25 cellular contexts compared by ENCODE assay signal in the genomic region with DNA sequence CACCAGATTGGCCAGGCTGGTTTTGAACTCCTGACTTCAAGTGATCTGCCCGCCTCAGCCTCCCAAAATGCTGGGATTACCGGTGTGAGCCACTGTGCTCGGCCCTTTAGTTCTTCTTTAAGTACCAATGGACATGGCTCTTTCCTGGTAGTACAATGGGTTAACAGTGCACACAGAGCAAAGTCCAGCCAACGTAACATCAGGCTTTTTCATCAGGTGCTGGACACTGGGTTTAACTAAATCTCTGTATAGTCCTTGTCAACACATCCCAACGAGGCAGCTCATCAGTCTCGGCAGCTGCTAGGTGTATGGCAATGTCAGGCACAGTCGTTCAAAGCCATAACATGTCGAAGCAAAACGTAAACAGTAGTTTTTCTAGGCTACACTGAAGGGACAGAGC.
"Had no signal": no experiment of that assay in that cellular context is flagged by ENCODE, and none has a peak within 500 bp of the region (broad histone marks: within the 10 kb centered on the region; RNA-seq: fewer than 3 reads in every experiment).

No MANE protein-coding gene starts in this region.

- H3K9me3 ChIP-seq: breast epithelium, left lung, neutrophil, ovary, prostate gland, suprapubic skin, transverse colon, vagina had no signal

- H3K4me3 Mint-ChIP-seq: activated naive CD8-positive, alpha-beta T cell treated with anti-CD3 and anti-CD28 coated beads for 36 hours; natural killer cell treated with Interleukin-12 subunit alpha and Interleukin-12 subunit beta and Interleukin-15 and Interleukin-18, amount 100 ng/mL, for 72 hours; stimulated activated effector memory CD8-positive, alpha-beta T cell treated with anti-CD3 and anti-CD28 coated beads, Interleukin-12 subunit alpha, Interleukin-12 subunit beta, amount 100 ng/mL, for 72 hours; stimulated activated naive CD8-positive, alpha-beta T cell treated with anti-CD3 and anti-CD28 coated beads, Interleukin-15, amount 100 ng/mL, for 72 hours had no signal

- H3K9me3 Mint-ChIP-seq: activated naive CD8-positive, alpha-beta T cell treated with anti-CD3 and anti-CD28 coated beads for 36 hours; natural killer cell treated with Interleukin-12 subunit alpha and Interleukin-12 subunit beta and Interleukin-15 and Interleukin-18, amount 100 ng/mL, for 72 hours; stimulated activated effector memory CD8-positive, alpha-beta T cell treated with anti-CD3 and anti-CD28 coated beads, Interleukin-12 subunit alpha, Interleukin-12 subunit beta, amount 100 ng/mL, for 72 hours; stimulated activated naive CD8-positive, alpha-beta T cell treated with anti-CD3 and anti-CD28 coated beads, Interleukin-15, amount 100 ng/mL, for 72 hours had no signal

- H3K27me3 ChIP-seq: neutrophil, ovary, right atrium auricular region, suprapubic skin, transverse colon, vagina had no signal

- H3K4me1 Mint-ChIP-seq: activated naive CD8-positive, alpha-beta T cell treated with anti-CD3 and anti-CD28 coated beads for 36 hours; stimulated activated effector memory CD8-positive, alpha-beta T cell treated with anti-CD3 and anti-CD28 coated beads, Interleukin-12 subunit alpha, Interleukin-12 subunit beta, amount 100 ng/mL, for 72 hours; stimulated activated naive CD8-positive, alpha-beta T cell treated with anti-CD3 and anti-CD28 coated beads, Interleukin-15, amount 100 ng/mL, for 72 hours had no signal

- H3K4me3 ChIP-seq: breast epithelium, heart left ventricle, left lung, ovary, prostate gland, right atrium auricular region, suprapubic skin, transverse colon, vagina had no signal

- H3K27ac Mint-ChIP-seq: activated naive CD8-positive, alpha-beta T cell treated with anti-CD3 and anti-CD28 coated beads for 36 hours; natural killer cell treated with Interleukin-12 subunit alpha and Interleukin-12 subunit beta and Interleukin-15 and Interleukin-18, amount 100 ng/mL, for 72 hours; stimulated activated effector memory CD8-positive, alpha-beta T cell treated with anti-CD3 and anti-CD28 coated beads, Interleukin-12 subunit alpha, Interleukin-12 subunit beta, amount 100 ng/mL, for 72 hours; stimulated activated naive CD8-positive, alpha-beta T cell treated with anti-CD3 and anti-CD28 coated beads, Interleukin-15, amount 100 ng/mL, for 72 hours had no signal

- H3K27ac ChIP-seq: breast epithelium, heart left ventricle, left lung, neutrophil, ovary, prostate gland, right atrium auricular region, suprapubic skin, vagina had no signal

- DNase-seq: activated CD4-positive, alpha-beta T cell treated with anti-CD3 and anti-CD28 coated beads for 4 hours; activated CD4-positive, alpha-beta T cell treated with anti-CD3 and anti-CD28 coated beads, Interleukin-2, amount 50 U/mL, for 48 hours; activated CD4-positive, CD25-positive, alpha-beta regulatory T cell; activated CD8-positive, alpha-beta memory T cell treated with anti-CD3 and anti-CD28 coated beads, Interleukin-2, amount 50 U/mL, for 48 hours; activated naive CD4-positive, alpha-beta T cell treated with Interleukin-2 at 50 U/mL for 16 hours; activated naive CD8-positive, alpha-beta T cell treated with anti-CD3 and anti-CD28 coated beads for 36 hours; activated T-cell treated with anti-CD3 and anti-CD28 coated beads, Interleukin-2, amount 50 U/mL, for 48 hours; amniotic stem cell; cortex of kidney; heart left ventricle; islet precursor cell; left lung; ovary; stimulated activated CD4-positive, alpha-beta T cell treated with anti-CD3 and anti-CD28 coated beads, Interleukin-1b, Interleukin-23, amount 100 ng/mL, for 48 hours; stimulated activated naive CD8-positive, alpha-beta T cell treated with anti-CD3 and anti-CD28 coated beads, Interleukin-15, amount 100 ng/mL, for 72 hours; T-helper 9 cell; transverse colon had no signal

- H3K36me3 ChIP-seq: breast epithelium, neutrophil, ovary, prostate gland, right atrium auricular region, suprapubic skin, transverse colon, vagina had no signal

- H3K27me3 Mint-ChIP-seq: activated naive CD8-positive, alpha-beta T cell treated with anti-CD3 and anti-CD28 coated beads for 36 hours; stimulated activated naive CD8-positive, alpha-beta T cell treated with anti-CD3 and anti-CD28 coated beads, Interleukin-15, amount 100 ng/mL, for 72 hours had no signal

- H3K36me3 Mint-ChIP-seq: natural killer cell treated with Interleukin-12 subunit alpha and Interleukin-12 subunit beta and Interleukin-15 and Interleukin-18, amount 100 ng/mL, for 72 hours had no signal

- ATAC-seq: heart left ventricle; left lung; natural killer cell treated with Interleukin-12 subunit alpha and Interleukin-12 subunit beta and Interleukin-15 and Interleukin-18, amount 100 ng/mL, for 72 hours; stimulated activated effector memory CD8-positive, alpha-beta T cell treated with anti-CD3 and anti-CD28 coated beads, Interleukin-12 subunit alpha, Interleukin-12 subunit beta, amount 100 ng/mL, for 72 hours; stimulated activated naive CD8-positive, alpha-beta T cell treated with anti-CD3 and anti-CD28 coated beads, Interleukin-15, amount 100 ng/mL, for 72 hours had no signal
